Comparison of ENCODE assay signal across 32 cellular contexts in the genomic region with DNA sequence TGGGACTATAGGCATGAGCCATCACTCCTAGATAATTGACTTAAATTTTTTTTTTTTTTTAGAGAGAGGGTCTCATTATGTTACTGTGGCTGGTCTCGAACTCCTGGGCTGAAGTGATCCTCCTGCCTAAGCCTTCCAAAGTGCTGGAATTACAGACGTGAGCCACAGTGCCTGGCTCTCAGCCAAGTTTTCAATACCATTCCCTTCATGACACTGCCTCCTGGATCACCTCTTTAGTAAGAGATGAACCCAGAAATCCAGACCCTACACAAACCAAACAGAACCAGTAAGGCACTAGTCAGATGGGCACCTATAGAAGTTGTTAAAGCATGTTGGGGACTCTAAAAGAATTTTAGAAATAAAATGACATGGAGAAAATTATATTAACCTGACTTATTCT. TPM values are rescaled to one million over a fixed set of nuclear protein-coding genes. Genes with fewer than 3 reads are reported as not detected.
"Had no signal": no experiment of that assay in that cellular context is flagged by ENCODE, and none has a peak within 500 bp of the region (broad histone marks: within the 10 kb centered on the region; RNA-seq: fewer than 3 reads in every experiment).

No MANE protein-coding gene starts in this region.

- ATAC-seq: effector memory CD8-positive, alpha-beta T cell; esophagus mucosa; gastrocnemius medialis; heart right ventricle; left cardiac atrium; left lung; left ventricle myocardium superior; lower lobe of right lung; mucosa of descending colon had no signal

- H3K4me3 ChIP-seq: esophagus squamous epithelium, gastrocnemius medialis, heart right ventricle, left lung, lower lobe of right lung, mucosa of descending colon had no signal

- H3K4me3 Mint-ChIP-seq: dendritic cell treated with granulocyte-macrophage colony-stimulating factor and Interleukin-4, amounts not matched to agents 40 ng/mL and 50 ng/mL, for 4 days; effector memory CD8-positive, alpha-beta T cell; endodermal cell; mesothelial cell of epicardium had no signal

- H3K36me3 Mint-ChIP-seq: mesothelial cell of epicardium had no signal

- FAIRE-seq: colon, endometrium, islet of Langerhans, keratinocyte had no signal

- H3K9me3 Mint-ChIP-seq: dendritic cell treated with granulocyte-macrophage colony-stimulating factor and Interleukin-4, amounts not matched to agents 40 ng/mL and 50 ng/mL, for 4 days; effector memory CD8-positive, alpha-beta T cell had no signal

- H3K27ac ChIP-seq: epithelial cell of prostate, esophagus squamous epithelium, gastrocnemius medialis, heart right ventricle, left lung, lower lobe of right lung had no signal

- DNase-seq: cortex of kidney; effector CD8-positive, alpha-beta T cell; effector memory CD8-positive, alpha-beta T cell; endodermal cell; erythroblast; esophagus squamous epithelium; foreskin fibroblast; foreskin melanocyte; gastrocnemius medialis; glutamatergic neuron; head of caudate nucleus; heart right ventricle; hippocampal formation; left cardiac atrium; left lung; left ventricle myocardium superior; lower lobe of right lung; mesenchymal stem cell; mucosa of descending colon had no signal

- H3K27ac Mint-ChIP-seq: dendritic cell treated with granulocyte-macrophage colony-stimulating factor and Interleukin-4, amounts not matched to agents 40 ng/mL and 50 ng/mL, for 4 days; effector memory CD8-positive, alpha-beta T cell; endodermal cell; mesothelial cell of epicardium had no signal

- H3K4me1 Mint-ChIP-seq: endodermal cell, mesothelial cell of epicardium had no signal

- H3K4me1 ChIP-seq: esophagus squamous epithelium, gastrocnemius medialis, heart right ventricle, left lung, lower lobe of right lung had no signal

- H3K36me3 ChIP-seq: esophagus squamous epithelium, gastrocnemius medialis, heart right ventricle, left lung, lower lobe of right lung had no signal

- H3K9me3 ChIP-seq: esophagus squamous epithelium, gastrocnemius medialis, left lung, lower lobe of right lung, mucosa of descending colon had no signal

RNA-seq across cellular contexts. Expression of gene RIMS4, which starts 18.3 kb away (rescaled TPM):
- total RNA-seq: dermis microvascular lymphatic vessel endothelial cell, glomerular endothelial cell, kidney epithelial cell, lung microvascular endothelial cell, myocyte had no signal
